In the genomic region with DNA sequence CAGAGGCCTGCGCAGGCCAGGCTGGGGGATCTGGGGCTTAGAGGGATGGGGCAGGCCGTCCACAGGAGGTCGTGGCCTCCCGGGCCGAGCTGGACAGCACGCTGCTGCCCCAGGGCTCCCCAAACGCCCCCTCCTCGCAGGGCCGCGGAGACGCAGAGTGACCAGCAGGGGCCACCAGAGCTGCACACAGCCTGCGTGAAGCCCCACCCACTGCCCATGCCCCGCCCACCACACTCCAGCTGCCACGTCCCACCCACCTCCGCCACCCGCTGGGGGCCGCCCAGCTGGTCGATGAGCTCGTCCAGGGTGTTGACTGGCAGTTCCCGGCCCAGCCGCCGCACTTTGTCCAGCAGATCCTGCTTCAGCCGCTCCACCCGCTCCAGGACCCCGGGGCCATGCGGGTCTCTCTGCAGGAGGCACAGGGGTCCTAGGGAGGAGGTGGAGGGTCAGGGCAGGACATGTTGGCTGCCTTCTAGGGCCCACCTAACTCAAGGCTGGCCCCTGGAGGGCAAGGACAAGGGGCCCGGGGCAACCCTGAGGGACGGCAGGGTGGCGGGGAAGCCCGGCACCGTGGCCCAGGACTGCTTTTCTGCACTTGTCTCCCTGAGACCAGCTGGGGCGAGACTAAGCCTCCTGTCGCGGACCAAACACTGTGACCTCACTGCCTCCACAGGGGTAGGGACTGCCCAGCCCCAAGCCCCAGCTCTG, we compare ENCODE assay signal across 8 cellular contexts. TPM values are rescaled to one million over a fixed set of nuclear protein-coding genes. Genes with fewer than 3 reads are reported as not detected.
A peak's percentile ranks its signal among the peaks of the same experiment; 100 is the strongest.
DNase-seq lines count a peak whose midpoint lies in the region; ATAC-seq and TF ChIP-seq lines count a peak whose summit lies in the region.

No MANE protein-coding gene starts in this region.

- no peak overlapping the region for H3K9ac ChIP-seq in parathyroid adenoma

- no peak overlapping the region for H3K4me3 Mint-ChIP-seq in activated naive CD8-positive, alpha-beta T cell treated with anti-CD3 and anti-CD28 coated beads, Interleukin-2, amount 10 ng/mL, durations not matched to agents 7 days and 5 days
- H3K4me3 Mint-ChIP-seq in glutamatergic neuron (ENCODE audit: unreplicated experiment): no peak overlapping the region

- H3K9me3 Mint-ChIP-seq in activated naive CD8-positive, alpha-beta T cell treated with anti-CD3 and anti-CD28 coated beads, Interleukin-2, amount 10 ng/mL, durations not matched to agents 7 days and 5 days: no peaks in the 10 kb centered on the region
- peaks cover 2% of the 10 kb centered on the region for H3K9me3 Mint-ChIP-seq in glutamatergic neuron (ENCODE audit: unreplicated experiment)

- peak overlapping the region; percentile 42 for H3K27ac ChIP-seq in parathyroid adenoma
- H3K27ac ChIP-seq in thoracic aorta: peak overlapping the region; percentile 72 to 80

- no peak overlapping the region for H2AFZ ChIP-seq in parathyroid adenoma

- no peaks in the 10 kb centered on the region for H3K9me3 ChIP-seq in parathyroid adenoma (ENCODE audit: control insufficient read depth, low read length)
- H3K9me3 ChIP-seq in thoracic aorta: no peaks in the 10 kb centered on the region

- peak; percentile 76 for TF ChIP-seq CTCF in glutamatergic neuron (IDR thresholded peaks at IDR 0.05; ENCODE audit: partially characterized antibody, unreplicated experiment)
- TF ChIP-seq CTCF in parathyroid adenoma (IDR thresholded peaks at IDR 0.05): peak; percentile 95
- TF ChIP-seq CTCF in thoracic aorta (IDR thresholded peaks at IDR 0.05): peak; percentile 94

- H3K27me3 ChIP-seq in parathyroid adenoma (ENCODE audit: control insufficient read depth, insufficient read depth, low read length) (no peaks in the 10 kb centered on the region), thoracic aorta (replicated peaks; ENCODE audit: insufficient read depth) (no peaks in the 10 kb centered on the region)

- H3K27me3 Mint-ChIP-seq in activated naive CD8-positive, alpha-beta T cell treated with anti-CD3 and anti-CD28 coated beads, Interleukin-2, amount 10 ng/mL, durations not matched to agents 7 days and 5 days: no peaks in the 10 kb centered on the region
- H3K27me3 Mint-ChIP-seq in glutamatergic neuron (ENCODE audit: unreplicated experiment): peaks cover 1% of the 10 kb centered on the region

- DNase-seq in M059J (ENCODE audit: low read depth) (peak; percentile 49), glutamatergic neuron (peak; percentile 96), thoracic aorta (ENCODE audit: low spot score) (peak; percentile 86)
- DNase-seq in activated naive CD8-positive, alpha-beta T cell treated with anti-CD3 and anti-CD28 coated beads, Interleukin-2, amount 10 ng/mL, durations not matched to agents 7 days and 5 days: peak; percentile 87

- POLR2A ChIA-PET in activated naive CD8-positive, alpha-beta T cell treated with anti-CD3 and anti-CD28 coated beads, Interleukin-2, amount 10 ng/mL, durations not matched to agents 7 days and 5 days (lab: Charles Lee): interaction anchor here (0.5 to 2.4 kb wide), 6 partner anchors 18 to 79 kb away, joined by 3 to 9 read pairs (median 4); no protein-coding TSS in a partner anchor

- no peak overlapping the region for H3K27ac Mint-ChIP-seq in activated naive CD8-positive, alpha-beta T cell treated with anti-CD3 and anti-CD28 coated beads, Interleukin-2, amount 10 ng/mL, durations not matched to agents 7 days and 5 days
- H3K27ac Mint-ChIP-seq in glutamatergic neuron (ENCODE audit: unreplicated experiment): peak overlapping the region; percentile 38

- ATAC-seq in GM18502 (IDR thresholded peaks at IDR 0.05; ENCODE audit: poor library complexity, unreplicated experiment) (peak; percentile 58), SK-N-SH treated with all-trans-retinoic acid at 6 μM for 48 hours (peak; percentile 84), thoracic aorta (ENCODE audit: insufficient number of reproducible peaks, low FRiP score, low read depth) (peak; percentile 47), GM21619 (IDR thresholded peaks at IDR 0.05; ENCODE audit: unreplicated experiment) (no peak)
- ATAC-seq in activated naive CD8-positive, alpha-beta T cell treated with anti-CD3 and anti-CD28 coated beads, Interleukin-2, amount 10 ng/mL, durations not matched to agents 7 days and 5 days (ENCODE audit: low read depth): peak; percentile 75

- H3K36me3 ChIP-seq in parathyroid adenoma (ENCODE audit: control insufficient read depth, insufficient read depth, low read length): no peaks in the 10 kb centered on the region
- H3K36me3 ChIP-seq in thoracic aorta: peaks cover 68% of the 10 kb centered on the region

- H3K4me1 ChIP-seq in parathyroid adenoma (peaks cover 4% of the 10 kb centered on the region), thoracic aorta (ENCODE audit: control insufficient read depth in 1 of 2, low read depth in 2 of 2) (peaks cover 0 to 22% of the 10 kb centered on the region in 2 donors)

- no peaks in the 10 kb centered on the region for H3K79me2 ChIP-seq in parathyroid adenoma

- H3K4me2 ChIP-seq in parathyroid adenoma (ENCODE audit: low read length): peak overlapping the region; percentile 40

- no peaks in the 10 kb centered on the region for H3K36me3 Mint-ChIP-seq in activated naive CD8-positive, alpha-beta T cell treated with anti-CD3 and anti-CD28 coated beads, Interleukin-2, amount 10 ng/mL, durations not matched to agents 7 days and 5 days
- no peaks in the 10 kb centered on the region for H3K36me3 Mint-ChIP-seq in glutamatergic neuron (ENCODE audit: unreplicated experiment)

- no peaks in the 10 kb centered on the region for H3K4me1 Mint-ChIP-seq in activated naive CD8-positive, alpha-beta T cell treated with anti-CD3 and anti-CD28 coated beads, Interleukin-2, amount 10 ng/mL, durations not matched to agents 7 days and 5 days
- peaks cover 2% of the 10 kb centered on the region for H3K4me1 Mint-ChIP-seq in glutamatergic neuron (ENCODE audit: low read depth, unreplicated experiment)

- H3K4me3 ChIP-seq in parathyroid adenoma (ENCODE audit: low read depth, low read length): peak overlapping the region; percentile 2
- H3K4me3 ChIP-seq in thoracic aorta: peak overlapping the region; percentile 43

TF ChIP-seq in SK-N-SH treated with all-trans-retinoic acid at 6 μM for 48 hours, 23 proteins besides CTCF, POLR2A, EP300 and RAD21 (continues in another document):
- TF ChIP-seq ZC3H10 (CRISPR knock-in tag; IDR thresholded peaks at IDR 0.05) (no peak), ZNF8 (CRISPR knock-in tag; IDR thresholded peaks at IDR 0.05) (no peak), TCF4 (CRISPR knock-in tag; IDR thresholded peaks at IDR 0.05; ENCODE audit: borderline replicate concordance) (no peak), OSR1 (CRISPR knock-in tag; IDR thresholded peaks at IDR 0.05) (no peak), ISL1 (CRISPR knock-in tag; IDR thresholded peaks at IDR 0.05) (no peak)
- TF ChIP-seq, protein P1, sequence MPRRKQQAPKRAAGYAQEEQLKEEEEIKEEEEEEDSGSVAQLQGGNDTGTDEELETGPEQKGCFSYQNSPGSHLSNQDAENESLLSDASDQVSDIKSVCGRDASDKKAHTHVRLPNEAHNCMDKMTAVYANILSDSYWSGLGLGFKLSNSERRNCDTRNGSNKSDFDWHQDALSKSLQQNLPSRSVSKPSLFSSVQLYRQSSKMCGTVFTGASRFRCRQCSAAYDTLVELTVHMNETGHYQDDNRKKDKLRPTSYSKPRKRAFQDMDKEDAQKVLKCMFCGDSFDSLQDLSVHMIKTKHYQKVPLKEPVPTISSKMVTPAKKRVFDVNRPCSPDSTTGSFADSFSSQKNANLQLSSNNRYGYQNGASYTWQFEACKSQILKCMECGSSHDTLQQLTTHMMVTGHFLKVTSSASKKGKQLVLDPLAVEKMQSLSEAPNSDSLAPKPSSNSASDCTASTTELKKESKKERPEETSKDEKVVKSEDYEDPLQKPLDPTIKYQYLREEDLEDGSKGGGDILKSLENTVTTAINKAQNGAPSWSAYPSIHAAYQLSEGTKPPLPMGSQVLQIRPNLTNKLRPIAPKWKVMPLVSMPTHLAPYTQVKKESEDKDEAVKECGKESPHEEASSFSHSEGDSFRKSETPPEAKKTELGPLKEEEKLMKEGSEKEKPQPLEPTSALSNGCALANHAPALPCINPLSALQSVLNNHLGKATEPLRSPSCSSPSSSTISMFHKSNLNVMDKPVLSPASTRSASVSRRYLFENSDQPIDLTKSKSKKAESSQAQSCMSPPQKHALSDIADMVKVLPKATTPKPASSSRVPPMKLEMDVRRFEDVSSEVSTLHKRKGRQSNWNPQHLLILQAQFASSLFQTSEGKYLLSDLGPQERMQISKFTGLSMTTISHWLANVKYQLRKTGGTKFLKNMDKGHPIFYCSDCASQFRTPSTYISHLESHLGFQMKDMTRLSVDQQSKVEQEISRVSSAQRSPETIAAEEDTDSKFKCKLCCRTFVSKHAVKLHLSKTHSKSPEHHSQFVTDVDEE (CRISPR knock-in tag; IDR thresholded peaks at IDR 0.05): no peak
- TF ChIP-seq, protein P2, sequence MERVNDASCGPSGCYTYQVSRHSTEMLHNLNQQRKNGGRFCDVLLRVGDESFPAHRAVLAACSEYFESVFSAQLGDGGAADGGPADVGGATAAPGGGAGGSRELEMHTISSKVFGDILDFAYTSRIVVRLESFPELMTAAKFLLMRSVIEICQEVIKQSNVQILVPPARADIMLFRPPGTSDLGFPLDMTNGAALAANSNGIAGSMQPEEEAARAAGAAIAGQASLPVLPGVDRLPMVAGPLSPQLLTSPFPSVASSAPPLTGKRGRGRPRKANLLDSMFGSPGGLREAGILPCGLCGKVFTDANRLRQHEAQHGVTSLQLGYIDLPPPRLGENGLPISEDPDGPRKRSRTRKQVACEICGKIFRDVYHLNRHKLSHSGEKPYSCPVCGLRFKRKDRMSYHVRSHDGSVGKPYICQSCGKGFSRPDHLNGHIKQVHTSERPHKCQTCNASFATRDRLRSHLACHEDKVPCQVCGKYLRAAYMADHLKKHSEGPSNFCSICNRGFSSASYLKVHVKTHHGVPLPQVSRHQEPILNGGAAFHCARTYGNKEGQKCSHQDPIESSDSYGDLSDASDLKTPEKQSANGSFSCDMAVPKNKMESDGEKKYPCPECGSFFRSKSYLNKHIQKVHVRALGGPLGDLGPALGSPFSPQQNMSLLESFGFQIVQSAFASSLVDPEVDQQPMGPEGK (CRISPR knock-in tag; IDR thresholded peaks at IDR 0.05; ENCODE audit: borderline replicate concordance): no peak

RNA-seq across cellular contexts. Expression of a gene that starts 9.6 kb away (rescaled TPM):
- total RNA-seq in M059J (2014; rRNA removed; shearing (Covaris generic)): 684 and 697 TPM in 2 replicates
- 100 to 1,000 TPM; 194 to 206 TPM for total RNA-seq in activated naive CD8-positive, alpha-beta T cell treated with anti-CD3 and anti-CD28 coated beads, Interleukin-2, amount 10 ng/mL, durations not matched to agents 7 days and 5 days
- total RNA-seq in glutamatergic neuron (ENCODE audit: unreplicated experiment) (210 TPM), thoracic aorta (100 to 1,000 TPM; 259 to 441 TPM)

RNA-seq across cellular contexts. Expression of a gene that starts 18.3 kb away (rescaled TPM):
- 145 and 164 TPM in 2 replicates for total RNA-seq in M059J (2014; rRNA removed; shearing (Covaris generic))
- 100 to 1,000 TPM; 142 to 163 TPM for total RNA-seq in activated naive CD8-positive, alpha-beta T cell treated with anti-CD3 and anti-CD28 coated beads, Interleukin-2, amount 10 ng/mL, durations not matched to agents 7 days and 5 days
- total RNA-seq in glutamatergic neuron (ENCODE audit: unreplicated experiment): 140 TPM
- total RNA-seq in thoracic aorta: 100 to 1,000 TPM; 129 to 149 TPM

RNA-seq across cellular contexts. Expression of a gene that starts 46.5 kb away (rescaled TPM):
- total RNA-seq in M059J (2014; rRNA removed; shearing (Covaris generic)): 12.7 and 40.8 TPM in 2 replicates
- total RNA-seq in activated naive CD8-positive, alpha-beta T cell treated with anti-CD3 and anti-CD28 coated beads, Interleukin-2, amount 10 ng/mL, durations not matched to agents 7 days and 5 days: 100 to 1,000 TPM; 576 to 581 TPM
- total RNA-seq in glutamatergic neuron (ENCODE audit: unreplicated experiment): 1.7 TPM
- total RNA-seq in thoracic aorta: 10 to 100 TPM; 37.9 to 42.6 TPM
